ENCODE assay signal across 16 cellular contexts in the genomic region with DNA sequence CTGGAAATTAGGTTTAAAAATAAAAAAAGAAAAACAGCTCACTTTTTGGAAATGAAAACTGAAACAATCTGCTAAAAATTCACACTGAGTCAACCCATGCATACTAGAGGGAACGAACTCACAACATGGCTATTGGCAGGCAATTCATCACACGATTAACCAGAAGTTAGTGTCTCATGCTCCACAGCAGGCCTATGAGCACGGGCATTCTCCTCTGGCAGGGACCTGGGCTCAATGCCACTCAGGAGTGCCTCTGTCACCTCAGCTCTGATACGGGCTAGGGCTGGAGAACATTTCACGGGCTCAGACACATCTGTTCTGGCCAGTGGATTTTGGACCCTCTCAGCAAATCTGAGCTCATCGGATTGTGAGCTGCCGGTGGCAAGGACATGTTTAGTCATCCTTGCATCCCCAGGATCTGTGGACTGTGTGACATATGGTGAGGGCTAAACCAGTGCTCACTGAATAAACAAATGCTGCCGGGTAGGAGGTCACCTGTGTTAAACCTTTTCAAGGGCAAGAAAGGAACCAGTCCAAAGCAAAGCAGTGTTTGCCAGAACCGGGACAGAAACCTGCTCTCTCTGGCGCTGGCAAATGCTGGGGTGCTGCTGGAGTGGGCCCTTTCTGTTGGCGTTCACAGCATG. TPM values are rescaled to one million over a fixed set of nuclear protein-coding genes. Genes with fewer than 3 reads are reported as not detected.
DNase-seq lines count a peak whose midpoint lies in the region; ATAC-seq, FAIRE-seq and TF ChIP-seq lines count a peak whose summit lies in the region.
"Had no signal": no experiment of that assay in that cellular context is flagged by ENCODE, and none has a peak within 500 bp of the region (broad histone marks: within the 10 kb centered on the region; RNA-seq: fewer than 3 reads in every experiment).

No MANE protein-coding gene starts in this region.

- H3K27me3 Mint-ChIP-seq in effector memory CD8-positive, alpha-beta T cell = no peaks in the 10 kb centered on the region
- H3K27me3 Mint-ChIP-seq: activated naive CD8-positive, alpha-beta T cell treated with anti-CD3 and anti-CD28 coated beads, Interleukin-2, amount 10 ng/mL, durations not matched to agents 7 days and 5 days; memory B cell had no signal

- H3K9me3 Mint-ChIP-seq in effector memory CD8-positive, alpha-beta T cell = no peaks in the 10 kb centered on the region
- H3K9me3 Mint-ChIP-seq: activated naive CD8-positive, alpha-beta T cell treated with anti-CD3 and anti-CD28 coated beads, Interleukin-2, amount 10 ng/mL, durations not matched to agents 7 days and 5 days; memory B cell; T-helper 1 cell treated with Interleukin-12 subunit alpha and Interleukin-12 subunit beta and Interleukin-4 antibody, amounts not matched to agents 30 μg/mL and 1 μg/mL, for 36 hours had no signal

- ATAC-seq in HG03025 (IDR thresholded peaks at IDR 0.05; ENCODE audit: low FRiP score, unreplicated experiment) = no peak
- no peak for ATAC-seq in effector memory CD8-positive, alpha-beta T cell (replicated peaks)
- ATAC-seq in HG03469 (IDR thresholded peaks at IDR 0.05; ENCODE audit: unreplicated experiment) = no peak

- no peak overlapping the region for H3K4me3 ChIP-seq in fibroblast of mammary gland (ENCODE audit: control insufficient read depth, low read depth, low read length)

- H3K36me3 Mint-ChIP-seq in effector memory CD8-positive, alpha-beta T cell (ENCODE audit: insufficient read depth) = peaks cover 87% of the 10 kb centered on the region

- FAIRE-seq in D721Med (lab: Jason Lieb, UNC) = peak; percentile 87
- FAIRE-seq: RCC 7860 had no signal

- H3K27ac Mint-ChIP-seq in effector memory CD8-positive, alpha-beta T cell = peak overlapping the region in 1 of 2 donors; percentile 58
- H3K27ac Mint-ChIP-seq: activated naive CD8-positive, alpha-beta T cell treated with anti-CD3 and anti-CD28 coated beads, Interleukin-2, amount 10 ng/mL, durations not matched to agents 7 days and 5 days; T-helper 1 cell treated with Interleukin-12 subunit alpha and Interleukin-12 subunit beta and Interleukin-4 antibody, amounts not matched to agents 30 μg/mL and 1 μg/mL, for 36 hours had no signal

- peak; percentile 43 for DNase-seq in D721Med (ENCODE audit: insufficient read length, low spot score)
- DNase-seq in NCI-H82 treated with DMSO at 0.1 percent for 48 hours (lab: John Stamatoyannopoulos, UW; ENCODE audit: unreplicated experiment) = peak; percentile 56
- DNase-seq in fibroblast of mammary gland (ENCODE audit: low read depth) = peak; percentile 49
- peak; percentile 31 for DNase-seq in occipital lobe (lab: John Stamatoyannopoulos, UW)
- no peak for DNase-seq in effector memory CD8-positive, alpha-beta T cell
- no peak for DNase-seq in NCI-H446 treated with DMSO at 0.1 percent for 48 hours (lab: John Stamatoyannopoulos, UW)
- DNase-seq: activated CD8-positive, alpha-beta memory T cell treated with anti-CD3 and anti-CD28 coated beads for 24 hours; activated naive CD8-positive, alpha-beta T cell treated with anti-CD3 and anti-CD28 coated beads, Interleukin-2, amount 10 ng/mL, durations not matched to agents 7 days and 5 days; GDM1; stimulated activated CD4-positive, alpha-beta T cell treated with anti-CD3 and anti-CD28 coated beads, Interleukin-2, amount 100 ng/mL, for 48 hours; stimulated activated naive CD4-positive, alpha-beta T cell treated with Interleukin-2 at 50 U/mL for 16 hours had no signal

- H3K4me1 Mint-ChIP-seq in effector memory CD8-positive, alpha-beta T cell (ENCODE audit: low read depth in 2 of 2) = no peaks in the 10 kb centered on the region
- H3K4me1 Mint-ChIP-seq: activated naive CD8-positive, alpha-beta T cell treated with anti-CD3 and anti-CD28 coated beads, Interleukin-2, amount 10 ng/mL, durations not matched to agents 7 days and 5 days; memory B cell had no signal

- no peak overlapping the region for H3K4me3 Mint-ChIP-seq in effector memory CD8-positive, alpha-beta T cell
- H3K4me3 Mint-ChIP-seq: activated naive CD8-positive, alpha-beta T cell treated with anti-CD3 and anti-CD28 coated beads, Interleukin-2, amount 10 ng/mL, durations not matched to agents 7 days and 5 days; memory B cell; T-helper 1 cell treated with Interleukin-12 subunit alpha and Interleukin-12 subunit beta and Interleukin-4 antibody, amounts not matched to agents 30 μg/mL and 1 μg/mL, for 36 hours had no signal

- TF ChIP-seq CTCF in D721Med (IDR thresholded peaks at IDR 0.05; ENCODE audit: insufficient read depth, missing control alignments) (no peak), fibroblast of mammary gland (conservative IDR thresholded peaks at IDR 0.05; ENCODE audit: control insufficient read depth, insufficient read depth, low read depth, low read length) (no peak)

RNA-seq across cellular contexts. Expression of a gene that starts 40.1 kb away (rescaled TPM):
- 39.5 TPM for total RNA-seq in occipital lobe

RNA-seq across cellular contexts. Expression of a gene that starts 44.5 kb away (rescaled TPM):
- 2,905 TPM for total RNA-seq in occipital lobe

Comparison
In these comparisons a context has a peak if more than half of its experiments do, and no peak if none do; other contexts are left out.
1. DNase-seq: peak in D721Med (single experiment), NCI-H82 treated with DMSO at 0.1 percent for 48 hours (single experiment), fibroblast of mammary gland (single experiment) and occipital lobe (single experiment); none in effector memory CD8-positive, alpha-beta T cell (0 of 3) and NCI-H446 treated with DMSO at 0.1 percent for 48 hours (single experiment).